8 cellular contexts compared by ENCODE assay signal in the genomic region with DNA sequence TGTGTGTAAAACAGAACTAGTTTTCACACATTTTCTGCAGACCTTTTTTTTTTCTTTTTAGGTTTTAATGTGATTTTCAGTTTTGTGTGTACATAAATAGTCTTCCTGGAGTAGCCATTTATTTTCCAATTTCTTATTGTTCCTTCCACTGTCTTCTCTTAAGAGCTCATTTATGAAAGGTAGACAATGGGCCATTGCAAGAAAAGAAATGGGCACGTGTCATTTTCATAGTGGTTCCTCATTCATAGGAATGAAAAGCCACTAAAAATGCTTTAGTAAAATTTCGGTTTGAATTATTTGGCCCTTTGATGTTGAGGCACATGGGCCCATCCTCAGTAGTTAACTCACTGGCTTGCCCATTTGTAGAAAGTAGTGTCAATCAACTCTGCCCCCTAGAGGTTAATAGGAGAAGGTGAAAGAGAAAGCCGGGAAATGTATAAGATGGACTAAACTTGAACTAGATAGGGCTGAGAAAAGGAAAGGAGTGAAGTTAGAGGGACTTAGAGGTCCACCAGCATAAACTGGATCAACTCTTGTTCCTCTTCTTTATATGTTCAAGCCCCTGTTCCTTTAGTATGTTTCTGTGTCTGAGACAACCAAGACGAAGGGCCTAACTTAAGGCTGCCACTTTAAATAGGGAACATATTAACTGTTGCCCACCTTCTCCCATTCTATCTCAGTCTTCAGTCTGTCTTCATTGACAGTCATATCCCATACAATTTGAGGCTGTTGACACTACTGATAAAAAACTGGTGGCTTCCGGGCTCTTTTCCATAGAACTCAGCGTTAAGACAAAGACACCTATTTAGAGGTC.
DNase-seq lines count a peak whose midpoint lies in the region; ATAC-seq and TF ChIP-seq lines count a peak whose summit lies in the region.

No MANE protein-coding gene starts in this region.

- TF ChIP-seq CTCF in endothelial cell (IDR thresholded peaks at IDR 0.05; ENCODE audit: unreplicated experiment) (peak; percentile 69), nephron (IDR thresholded peaks at IDR 0.05; ENCODE audit: unreplicated experiment in 3 of 3) (peak; percentile 21 to 30 (median 26))

- no peak overlapping the region for H3K4me3 Mint-ChIP-seq in activated naive CD4-positive, alpha-beta T cell treated with anti-CD3 and anti-CD28 coated beads, Interleukin-2, amount 10 ng/mL, durations not matched to agents 7 days and 5 days
- H3K4me3 Mint-ChIP-seq in endothelial cell (ENCODE audit: unreplicated experiment) (no peak overlapping the region), nephron (no peak overlapping the region)

- peaks cover 76% of the 10 kb centered on the region for H3K36me3 Mint-ChIP-seq in activated naive CD4-positive, alpha-beta T cell treated with anti-CD3 and anti-CD28 coated beads, Interleukin-2, amount 10 ng/mL, durations not matched to agents 7 days and 5 days
- peaks cover 5% of the 10 kb centered on the region for H3K36me3 Mint-ChIP-seq in endothelial cell (ENCODE audit: low read depth, unreplicated experiment)
- H3K36me3 Mint-ChIP-seq in nephron (ENCODE audit: low read depth) = peaks cover 74% of the 10 kb centered on the region

- peak; percentile 92 for ATAC-seq in GM21447 (IDR thresholded peaks at IDR 0.05; ENCODE audit: unreplicated experiment)
- ATAC-seq in HG03108 (IDR thresholded peaks at IDR 0.05; ENCODE audit: unreplicated experiment) = no peak

- H3K27me3 Mint-ChIP-seq in activated naive CD4-positive, alpha-beta T cell treated with anti-CD3 and anti-CD28 coated beads, Interleukin-2, amount 10 ng/mL, durations not matched to agents 7 days and 5 days = no peaks in the 10 kb centered on the region
- no peaks in the 10 kb centered on the region for H3K27me3 Mint-ChIP-seq in endothelial cell (ENCODE audit: unreplicated experiment)
- H3K27me3 Mint-ChIP-seq in nephron (ENCODE audit: low read depth) = no peaks in the 10 kb centered on the region

- CTCF ChIA-PET in activated naive CD4-positive, alpha-beta T cell treated with anti-CD3 and anti-CD28 coated beads, Interleukin-2, amount 10 ng/mL, durations not matched to agents 7 days and 5 days (lab: Charles Lee) = interaction anchor here (0.7 to 2.7 kb wide), 21 partner anchors 11 to 360 kb away, joined by 3 to 12 read pairs (median 3); partner anchors contain the start of gene SMARCA2

- DNase-seq in activated naive CD4-positive, alpha-beta T cell treated with anti-CD3 and anti-CD28 coated beads, Interleukin-2, amount 10 ng/mL, durations not matched to agents 7 days and 5 days = peak; percentile 29
- no peak for DNase-seq in activated naive CD4-positive, alpha-beta T cell treated with Interleukin-2 at 50 U/mL for 16 hours
- peak; percentile 31 for DNase-seq in HT1080 (ENCODE audit: low read depth)
- DNase-seq in RPMI7951 (ENCODE audit: low read depth) = peak; percentile 61
- DNase-seq in endothelial cell (ENCODE audit: low spot score) = no peak

- peaks cover 24% of the 10 kb centered on the region for H3K4me1 Mint-ChIP-seq in activated naive CD4-positive, alpha-beta T cell treated with anti-CD3 and anti-CD28 coated beads, Interleukin-2, amount 10 ng/mL, durations not matched to agents 7 days and 5 days
- H3K4me1 Mint-ChIP-seq in endothelial cell (ENCODE audit: unreplicated experiment) (no peaks in the 10 kb centered on the region), nephron (peaks cover 18% of the 10 kb centered on the region)

- H3K9me3 Mint-ChIP-seq in activated naive CD4-positive, alpha-beta T cell treated with anti-CD3 and anti-CD28 coated beads, Interleukin-2, amount 10 ng/mL, durations not matched to agents 7 days and 5 days = no peaks in the 10 kb centered on the region
- H3K9me3 Mint-ChIP-seq in endothelial cell (ENCODE audit: unreplicated experiment) (no peaks in the 10 kb centered on the region), nephron (no peaks in the 10 kb centered on the region)

- no peak overlapping the region for H3K27ac Mint-ChIP-seq in activated naive CD4-positive, alpha-beta T cell treated with anti-CD3 and anti-CD28 coated beads, Interleukin-2, amount 10 ng/mL, durations not matched to agents 7 days and 5 days
- no peak overlapping the region for H3K27ac Mint-ChIP-seq in endothelial cell (ENCODE audit: unreplicated experiment)
- H3K27ac Mint-ChIP-seq in nephron = no peak overlapping the region

Comparison
In these comparisons a context has a peak if more than half of its experiments do, and no peak if none do; other contexts are left out.
1. DNase-seq: peak in activated naive CD4-positive, alpha-beta T cell treated with anti-CD3 and anti-CD28 coated beads, Interleukin-2, amount 10 ng/mL, durations not matched to agents 7 days and 5 days (single experiment), HT1080 (single experiment) and RPMI7951 (single experiment); none in activated naive CD4-positive, alpha-beta T cell treated with Interleukin-2 at 50 U/mL for 16 hours (single experiment) and endothelial cell (single experiment).